ENCODE assay signal across 10 cellular contexts in genomic region chr4:77072195-77072753, GRCh38. TPM values are rescaled to one million over a fixed set of nuclear protein-coding genes. Genes with fewer than 3 reads are reported as not detected.
DNase-seq lines count a peak whose midpoint lies in the region; ATAC-seq and TF ChIP-seq lines count a peak whose summit lies in the region.
"Had no signal": no experiment of that assay in that cellular context is flagged by ENCODE, and none has a peak within 500 bp of the region (broad histone marks: within the 10 kb centered on the region; RNA-seq: fewer than 3 reads in every experiment).

No MANE protein-coding gene starts in this region.

- H3K9me3 Mint-ChIP-seq in chondrocyte (ENCODE audit: low read depth) (no peaks in the 10 kb centered on the region), osteocyte (ENCODE audit: unreplicated experiment) (no peaks in the 10 kb centered on the region)

- peak overlapping the region; percentile 99 for H3K4me2 ChIP-seq in OCI-LY1 (ENCODE audit: low read length)

- H3K9ac ChIP-seq in OCI-LY1 (ENCODE audit: low read length), result no peak overlapping the region; the same call in 1 of the 2 replicates

- H3K4me1 ChIP-seq in OCI-LY1 (ENCODE audit: insufficient read depth, low read length, severe bottlenecking), result peaks cover 42% of the 10 kb centered on the region

- no peak overlapping the region for H2AFZ ChIP-seq in OCI-LY1 (ENCODE audit: low read length)

- H3F3A ChIP-seq in OCI-LY1 (ENCODE audit: insufficient read depth, low read length), result no peaks in the 10 kb centered on the region

- H4K20me1 ChIP-seq in OCI-LY1 (ENCODE audit: insufficient read depth, low read length), result no peaks in the 10 kb centered on the region

- no peak overlapping the region for H3K27ac ChIP-seq in OCI-LY1 (ENCODE audit: low read depth, low read length, poor library complexity, severe bottlenecking)
- H3K27ac ChIP-seq: WERI-Rb-1 had no signal

- H3K36me3 ChIP-seq in OCI-LY1 (ENCODE audit: insufficient read depth, low read length), result peaks cover 19% of the 10 kb centered on the region
- H3K36me3 ChIP-seq: WERI-Rb-1 had no signal

- DNase-seq in chondrocyte (ENCODE audit: low spot score) (no peak), osteocyte (ENCODE audit: extremely low spot score, unreplicated experiment) (no peak), NCI-H82 (lab: John Stamatoyannopoulos, UW) (no peak), GM19238 (ENCODE audit: insufficient read length, low spot score) (no peak), NCI-H2107 (lab: John Stamatoyannopoulos, UW) (no peak)
- DNase-seq: right cardiac atrium, WERI-Rb-1 had no signal

- H3K27me3 Mint-ChIP-seq in chondrocyte (ENCODE audit: low read depth) (no peaks in the 10 kb centered on the region), osteocyte (ENCODE audit: unreplicated experiment) (no peaks in the 10 kb centered on the region)

- H3K36me3 Mint-ChIP-seq in chondrocyte (ENCODE audit: low read depth) (no peaks in the 10 kb centered on the region), osteocyte (ENCODE audit: unreplicated experiment) (peaks cover 3% of the 10 kb centered on the region)

- H3K27ac Mint-ChIP-seq in chondrocyte (ENCODE audit: unreplicated experiment) (no peak overlapping the region), osteocyte (ENCODE audit: unreplicated experiment) (peak overlapping the region; percentile 77)

- TF ChIP-seq CTCF in OCI-LY1 (IDR thresholded peaks at IDR 0.05; ENCODE audit: low read length), result no peak
- no peak for TF ChIP-seq CTCF in chondrocyte (IDR thresholded peaks at IDR 0.05)
- no peak for TF ChIP-seq CTCF in osteocyte (IDR thresholded peaks at IDR 0.05)

- H3K9me3 ChIP-seq in OCI-LY1 (ENCODE audit: low read length), result no peaks in the 10 kb centered on the region

- peak overlapping the region; percentile 81 for H3K4me3 ChIP-seq in OCI-LY1 (ENCODE audit: low read depth, low read length, poor library complexity, severe bottlenecking)

- H3K27me3 ChIP-seq in OCI-LY1 (ENCODE audit: insufficient read depth, low read length), result no peaks in the 10 kb centered on the region

- ATAC-seq in GM18868 (IDR thresholded peaks at IDR 0.05; ENCODE audit: unreplicated experiment), result peak; percentile 17
- ATAC-seq in HG02840 (IDR thresholded peaks at IDR 0.05; ENCODE audit: low FRiP score, unreplicated experiment), result no peak
- ATAC-seq: right cardiac atrium had no signal

- no peaks in the 10 kb centered on the region for H3K9me2 ChIP-seq in OCI-LY1 (ENCODE audit: low read depth, low read length)

- peaks cover 80% of the 10 kb centered on the region for H3K79me2 ChIP-seq in OCI-LY1 (ENCODE audit: insufficient read depth, low read length)

- H3K4me1 Mint-ChIP-seq in chondrocyte (ENCODE audit: low read depth), result peaks cover 49% of the 10 kb centered on the region
- peaks cover 48% of the 10 kb centered on the region for H3K4me1 Mint-ChIP-seq in osteocyte (ENCODE audit: unreplicated experiment)

- H3K4me3 Mint-ChIP-seq in chondrocyte (ENCODE audit: unreplicated experiment), result peak overlapping the region; percentile 11
- peak overlapping the region; percentile 28 for H3K4me3 Mint-ChIP-seq in osteocyte (ENCODE audit: unreplicated experiment)

RNA-seq across cellular contexts. Expression of gene CCNI, which starts 3.5 kb away (rescaled TPM):
- total RNA-seq in chondrocyte, result 219 to 224 TPM (median 220 TPM) in 3 replicates
- 320 and 329 TPM in 2 replicates for total RNA-seq in osteocyte
